8 cellular contexts compared by ENCODE assay signal in genomic region chr9:78601957-78602565, GRCh38.
DNase-seq lines count a peak whose midpoint lies in the region; ATAC-seq and TF ChIP-seq lines count a peak whose summit lies in the region.

No MANE protein-coding gene starts in this region.

- WGBS in esophagus muscularis mucosa, result 31% methylated on average over 7 of the region's 7 CpGs

- TF ChIP-seq CTCF in Peyer's patch (IDR thresholded peaks at IDR 0.05) (peak in 5 of 6 experiments; percentile 25 to 47 (median 43)), esophagus muscularis mucosa (IDR thresholded peaks at IDR 0.05) (peak in 2 of 3 experiments; percentile 44 to 71)

- intact Hi-C loops in esophagus muscularis mucosa (cut with DNase I), result no loop called here

- no peaks in the 10 kb centered on the region for H3K36me3 ChIP-seq in Peyer's patch
- H3K36me3 ChIP-seq in esophagus muscularis mucosa, result no peaks in the 10 kb centered on the region

- TF ChIP-seq POLR2A in Peyer's patch (IDR thresholded peaks at IDR 0.05) (no peak), esophagus muscularis mucosa (IDR thresholded peaks at IDR 0.05; ENCODE audit: low read depth) (no peak)

- no peaks in the 10 kb centered on the region for H3K4me1 Mint-ChIP-seq in activated CD8-positive, alpha-beta memory T cell treated with anti-CD3 and anti-CD28 coated beads, Interleukin-2, amount 10 ng/mL, durations not matched to agents 7 days and 5 days

- no peaks in the 10 kb centered on the region for H3K27me3 Mint-ChIP-seq in activated CD8-positive, alpha-beta memory T cell treated with anti-CD3 and anti-CD28 coated beads, Interleukin-2, amount 10 ng/mL, durations not matched to agents 7 days and 5 days

- no peak overlapping the region for H3K4me3 Mint-ChIP-seq in activated CD8-positive, alpha-beta memory T cell treated with anti-CD3 and anti-CD28 coated beads, Interleukin-2, amount 10 ng/mL, durations not matched to agents 7 days and 5 days

- no peaks in the 10 kb centered on the region for H3K36me3 Mint-ChIP-seq in activated CD8-positive, alpha-beta memory T cell treated with anti-CD3 and anti-CD28 coated beads, Interleukin-2, amount 10 ng/mL, durations not matched to agents 7 days and 5 days

- no peaks in the 10 kb centered on the region for H3K9me3 Mint-ChIP-seq in activated CD8-positive, alpha-beta memory T cell treated with anti-CD3 and anti-CD28 coated beads, Interleukin-2, amount 10 ng/mL, durations not matched to agents 7 days and 5 days (ENCODE audit: low read depth)

- no peaks in the 10 kb centered on the region for H3K4me1 ChIP-seq in Peyer's patch
- peaks cover 0 to 11% (median 8%) of the 10 kb centered on the region in 4 donors for H3K4me1 ChIP-seq in esophagus muscularis mucosa

- no peak overlapping the region for H3K27ac Mint-ChIP-seq in activated CD8-positive, alpha-beta memory T cell treated with anti-CD3 and anti-CD28 coated beads, Interleukin-2, amount 10 ng/mL, durations not matched to agents 7 days and 5 days

- DNase-seq in DMS114 treated with DMSO at 0.1 percent for 48 hours (lab: John Stamatoyannopoulos, UW; ENCODE audit: unreplicated experiment), result peak; percentile 23
- DNase-seq in Kasumi-1 (lab: John Stamatoyannopoulos, UW), result peak; percentile 49 to 60
- no peak for DNase-seq in Peyer's patch
- DNase-seq in esophagus muscularis mucosa (ENCODE audit: extremely low spot score), result no peak
- DNase-seq in pons (ENCODE audit: low spot score), result peak; percentile 56
- DNase-seq in activated CD8-positive, alpha-beta memory T cell treated with anti-CD3 and anti-CD28 coated beads, Interleukin-2, amount 10 ng/mL, durations not matched to agents 7 days and 5 days, result no peak

- TF ChIP-seq EP300 in esophagus muscularis mucosa (IDR thresholded peaks at IDR 0.05), result no peak

- no peaks in the 10 kb centered on the region for H3K9me3 ChIP-seq in Peyer's patch
- no peaks in the 10 kb centered on the region for H3K9me3 ChIP-seq in esophagus muscularis mucosa

- H3K27ac ChIP-seq in Peyer's patch, result no peak overlapping the region
- no peak overlapping the region for H3K27ac ChIP-seq in esophagus muscularis mucosa (replicated peaks in 1 of 4)

- CTCF ChIA-PET in activated CD8-positive, alpha-beta memory T cell treated with anti-CD3 and anti-CD28 coated beads, Interleukin-2, amount 10 ng/mL, durations not matched to agents 7 days and 5 days (lab: Charles Lee), result interaction anchor here (0.7 kb wide), 1 partner anchor 14 kb away, joined by 3 read pairs; no protein-coding TSS in a partner anchor

- no peaks in the 10 kb centered on the region for H3K27me3 ChIP-seq in Peyer's patch
- no peaks in the 10 kb centered on the region for H3K27me3 ChIP-seq in esophagus muscularis mucosa

- ATAC-seq in GM18909 (IDR thresholded peaks at IDR 0.05; ENCODE audit: poor library complexity, unreplicated experiment) (peak; percentile 72), GM19324 (IDR thresholded peaks at IDR 0.05; ENCODE audit: low FRiP score, unreplicated experiment) (no peak)
- ATAC-seq in activated CD8-positive, alpha-beta memory T cell treated with anti-CD3 and anti-CD28 coated beads, Interleukin-2, amount 10 ng/mL, durations not matched to agents 7 days and 5 days, result no peak

- H3K4me3 ChIP-seq in Peyer's patch, result no peak overlapping the region
- H3K4me3 ChIP-seq in esophagus muscularis mucosa, result no peak overlapping the region

Comparison
In these comparisons a context has a peak if more than half of its experiments do, and no peak if none do; other contexts are left out.
1. DNase-seq: peak in DMS114 treated with DMSO at 0.1 percent for 48 hours (single experiment), Kasumi-1 (2 of 2) and pons (single experiment); none in Peyer's patch (0 of 3), esophagus muscularis mucosa (single experiment) and activated CD8-positive, alpha-beta memory T cell treated with anti-CD3 and anti-CD28 coated beads, Interleukin-2, amount 10 ng/mL, durations not matched to agents 7 days and 5 days (single experiment).